Comparison of ENCODE assay signal across 27 cellular contexts in genomic region chr11:101046947-101047346, GRCh38.
"Had no signal": no experiment of that assay in that cellular context is flagged by ENCODE, and none has a peak within 500 bp of the region (broad histone marks: within the 10 kb centered on the region; RNA-seq: fewer than 3 reads in every experiment).

No MANE protein-coding gene starts in this region.

- H3K4me3 Mint-ChIP-seq: activated CD4-positive, alpha-beta memory T cell treated with anti-CD3 and anti-CD28 coated beads for 36 hours; activated CD4-positive, alpha-beta T cell treated with anti-CD3 and anti-CD28 coated beads, Interleukin-2, amount 10 ng/mL, durations not matched to agents 24 days and 14 days; activated naive CD4-positive, alpha-beta T cell treated with anti-CD3 and anti-CD28 coated beads, Interleukin-2, amount 50 U/mL, for 24 hours; activated naive CD8-positive, alpha-beta T cell treated with anti-CD3 and anti-CD28 coated beads, Interleukin-2, amount 50 U/mL, for 24 hours; effector memory CD8-positive, alpha-beta T cell; natural killer cell treated with Interleukin-12 subunit alpha and Interleukin-12 subunit beta and Interleukin-15 and Interleukin-18, amount 100 ng/mL, for 72 hours; stimulated activated naive CD8-positive, alpha-beta T cell treated with anti-CD3 and anti-CD28 coated beads, Interleukin-15, Interleukin-2, amounts not matched to agents 100 ng/mL and 50 ng/mL, for 24 hours had no signal

- H3K4me1 Mint-ChIP-seq: activated CD4-positive, alpha-beta T cell treated with anti-CD3 and anti-CD28 coated beads, Interleukin-2, amount 10 ng/mL, durations not matched to agents 24 days and 14 days; activated naive CD4-positive, alpha-beta T cell treated with anti-CD3 and anti-CD28 coated beads, Interleukin-2, amount 50 U/mL, for 24 hours; activated naive CD8-positive, alpha-beta T cell treated with anti-CD3 and anti-CD28 coated beads, Interleukin-2, amount 50 U/mL, for 24 hours had no signal

- H3K36me3 ChIP-seq: gastrocnemius medialis, left lung, thoracic aorta, uterus, WERI-Rb-1 had no signal

- H3K4me1 ChIP-seq: gastrocnemius medialis, left lung had no signal

- DNase-seq: activated CD4-positive, alpha-beta memory T cell treated with anti-CD3 and anti-CD28 coated beads for 36 hours; activated CD4-positive, alpha-beta T cell treated with anti-CD3 and anti-CD28 coated beads, Interleukin-2, amount 10 ng/mL, durations not matched to agents 24 days and 14 days; activated CD4-positive, CD25-positive, alpha-beta regulatory T cell treated with anti-CD3 and anti-CD28 coated beads, Interleukin-2, amount 50 U/mL, for 72 hours; activated CD8-positive, alpha-beta memory T cell treated with anti-CD3 and anti-CD28 coated beads, Interleukin-2, amount 50 U/mL, for 4 hours; activated naive CD8-positive, alpha-beta T cell treated with anti-CD3 and anti-CD28 coated beads, Interleukin-2, amount 50 U/mL, for 24 hours; activated T-cell treated with anti-CD3 and anti-CD28 coated beads, Interleukin-2, amount 50 U/mL, for 1 hour; amygdala; caudate nucleus; cortex of kidney; effector memory CD8-positive, alpha-beta T cell; erythroblast; gastrocnemius medialis; glutamatergic neuron; left lung; mucosa of descending colon; right cardiac atrium; stimulated activated CD4-positive, alpha-beta T cell treated with anti-CD3 and anti-CD28 coated beads, Interleukin-2, amount 100 ng/mL, for 48 hours; T-helper 9 cell; trophoblast cell; uterus; WERI-Rb-1 had no signal

- H3K9me3 ChIP-seq: gastrocnemius medialis, mucosa of descending colon, thoracic aorta, uterus had no signal

- H3K27ac Mint-ChIP-seq: activated CD4-positive, alpha-beta memory T cell treated with anti-CD3 and anti-CD28 coated beads for 36 hours; activated CD4-positive, alpha-beta T cell treated with anti-CD3 and anti-CD28 coated beads, Interleukin-2, amount 10 ng/mL, durations not matched to agents 24 days and 14 days; activated naive CD4-positive, alpha-beta T cell treated with anti-CD3 and anti-CD28 coated beads, Interleukin-2, amount 50 U/mL, for 24 hours; activated naive CD8-positive, alpha-beta T cell treated with anti-CD3 and anti-CD28 coated beads, Interleukin-2, amount 50 U/mL, for 24 hours; effector memory CD8-positive, alpha-beta T cell; natural killer cell treated with Interleukin-12 subunit alpha and Interleukin-12 subunit beta and Interleukin-15 and Interleukin-18, amount 100 ng/mL, for 72 hours; stimulated activated naive CD8-positive, alpha-beta T cell treated with anti-CD3 and anti-CD28 coated beads, Interleukin-15, Interleukin-2, amounts not matched to agents 100 ng/mL and 50 ng/mL, for 24 hours had no signal

- H3K36me3 Mint-ChIP-seq: activated CD4-positive, alpha-beta memory T cell treated with anti-CD3 and anti-CD28 coated beads for 36 hours; activated naive CD4-positive, alpha-beta T cell treated with anti-CD3 and anti-CD28 coated beads, Interleukin-2, amount 50 U/mL, for 24 hours; natural killer cell treated with Interleukin-12 subunit alpha and Interleukin-12 subunit beta and Interleukin-15 and Interleukin-18, amount 100 ng/mL, for 72 hours had no signal

- H3K4me3 ChIP-seq: gastrocnemius medialis, left lung, lung, mucosa of descending colon, thoracic aorta, uterus had no signal

- H3K27ac ChIP-seq: gastrocnemius medialis, left lung, thoracic aorta, WERI-Rb-1 had no signal

- FAIRE-seq: islet of Langerhans had no signal

- H3K27me3 Mint-ChIP-seq: activated CD4-positive, alpha-beta memory T cell treated with anti-CD3 and anti-CD28 coated beads for 36 hours; activated CD4-positive, alpha-beta T cell treated with anti-CD3 and anti-CD28 coated beads, Interleukin-2, amount 10 ng/mL, durations not matched to agents 24 days and 14 days; activated naive CD4-positive, alpha-beta T cell treated with anti-CD3 and anti-CD28 coated beads, Interleukin-2, amount 50 U/mL, for 24 hours; activated naive CD8-positive, alpha-beta T cell treated with anti-CD3 and anti-CD28 coated beads, Interleukin-2, amount 50 U/mL, for 24 hours; effector memory CD8-positive, alpha-beta T cell; natural killer cell treated with Interleukin-12 subunit alpha and Interleukin-12 subunit beta and Interleukin-15 and Interleukin-18, amount 100 ng/mL, for 72 hours; stimulated activated naive CD8-positive, alpha-beta T cell treated with anti-CD3 and anti-CD28 coated beads, Interleukin-15, Interleukin-2, amounts not matched to agents 100 ng/mL and 50 ng/mL, for 24 hours had no signal

- ATAC-seq: activated naive CD8-positive, alpha-beta T cell treated with anti-CD3 and anti-CD28 coated beads, Interleukin-2, amount 50 U/mL, for 24 hours; effector memory CD8-positive, alpha-beta T cell; gastrocnemius medialis; left lung; mucosa of descending colon; natural killer cell treated with Interleukin-12 subunit alpha and Interleukin-12 subunit beta and Interleukin-15 and Interleukin-18, amount 100 ng/mL, for 72 hours; right cardiac atrium had no signal

- H3K9me3 Mint-ChIP-seq: activated CD4-positive, alpha-beta T cell treated with anti-CD3 and anti-CD28 coated beads, Interleukin-2, amount 10 ng/mL, durations not matched to agents 24 days and 14 days had no signal

- H3K27me3 ChIP-seq: gastrocnemius medialis, left lung, uterus had no signal
